Comparison of ENCODE assay signal across 29 cellular contexts in the genomic region with DNA sequence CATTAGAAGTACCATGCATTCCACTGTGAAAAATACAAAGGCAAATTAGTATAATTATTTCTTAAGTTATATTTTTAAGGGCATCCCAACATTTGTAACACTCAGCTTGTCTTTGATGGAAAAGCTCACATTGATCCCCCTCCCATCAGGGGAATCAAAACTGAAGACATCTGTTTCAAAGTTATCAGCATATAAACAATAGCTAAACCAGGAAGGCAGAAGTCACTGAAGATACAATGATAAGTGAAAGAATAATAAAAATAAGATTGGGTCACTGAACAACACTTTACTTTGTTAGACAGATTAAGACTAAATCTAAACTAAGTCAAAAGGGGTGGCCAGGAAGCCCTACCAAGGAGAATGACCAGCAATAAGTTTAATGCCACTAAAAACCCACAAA.
"Had no signal": no experiment of that assay in that cellular context is flagged by ENCODE, and none has a peak within 500 bp of the region (broad histone marks: within the 10 kb centered on the region; RNA-seq: fewer than 3 reads in every experiment).

No MANE protein-coding gene starts in this region.

- H3K4me1 ChIP-seq: ascending aorta had no signal

- DNase-seq: activated B cell treated with CpG ODN at 0.5 μM for 24 hours; activated CD4-positive, alpha-beta memory T cell treated with anti-CD3 and anti-CD28 coated beads for 36 hours; activated CD4-positive, alpha-beta T cell treated with anti-CD3 and anti-CD28 coated beads for 4 hours; activated CD4-positive, alpha-beta T cell treated with anti-CD3 and anti-CD28 coated beads, Interleukin-2, amount 10 ng/mL, durations not matched to agents 24 days and 14 days; activated CD4-positive, alpha-beta T cell treated with anti-CD3 and anti-CD28 coated beads, Interleukin-2, amount 50 U/mL, for 1 hour; activated CD4-positive, alpha-beta T cell treated with anti-CD3 and anti-CD28 coated beads, Interleukin-2, amount 50 U/mL, for 4 hours; activated CD4-positive, CD25-positive, alpha-beta regulatory T cell treated with anti-CD3 and anti-CD28 coated beads, Interleukin-2, amount 50 U/mL, for 72 hours; activated CD8-positive, alpha-beta memory T cell treated with anti-CD3 and anti-CD28 coated beads, Interleukin-2, amount 50 U/mL, for 4 hours; activated CD8-positive, alpha-beta T cell treated with anti-CD3 and anti-CD28 coated beads for 36 hours; activated effector memory CD4-positive, alpha-beta T cell treated with Interleukin-2 at 50 U/mL for 16 hours; activated gamma-delta T cell; activated naive CD4-positive, alpha-beta T cell treated with anti-CD3 and anti-CD28 coated beads, Interleukin-2, amount 10 ng/mL, durations not matched to agents 7 days and 5 days; activated naive CD4-positive, alpha-beta T cell treated with Interleukin-2 at 50 U/mL for 16 hours; activated naive CD8-positive, alpha-beta T cell treated with anti-CD3 and anti-CD28 coated beads, Interleukin-2, amount 10 ng/mL, durations not matched to agents 7 days and 5 days; activated naive CD8-positive, alpha-beta T cell treated with anti-CD3 and anti-CD28 coated beads, Interleukin-2, amount 50 U/mL, for 24 hours; activated T-cell treated with anti-CD3 and anti-CD28 coated beads for 4 hours; activated T-cell treated with anti-CD3 and anti-CD28 coated beads, Interleukin-2, amount 50 U/mL, for 1 hour; activated T-cell treated with anti-CD3 and anti-CD28 coated beads, Interleukin-2, amount 50 U/mL, for 48 hours; amygdala; anterior cingulate cortex; caudate nucleus; cerebellar nuclear complex; T-helper 2 cell; T-helper 9 cell had no signal

- H3K9me3 ChIP-seq: ascending aorta had no signal

- H3K27ac ChIP-seq: ascending aorta, cardiac muscle cell, VCaP had no signal

- FAIRE-seq: bronchial epithelial cell, TTC549 had no signal

- H3K36me3 ChIP-seq: ascending aorta, cardiac muscle cell had no signal

- H3K27me3 ChIP-seq: ascending aorta, cardiac muscle cell had no signal

- H3K4me3 ChIP-seq: ascending aorta, cardiac muscle cell had no signal
